ENCODE assay signal across 1 cellular context in the genomic region with DNA sequence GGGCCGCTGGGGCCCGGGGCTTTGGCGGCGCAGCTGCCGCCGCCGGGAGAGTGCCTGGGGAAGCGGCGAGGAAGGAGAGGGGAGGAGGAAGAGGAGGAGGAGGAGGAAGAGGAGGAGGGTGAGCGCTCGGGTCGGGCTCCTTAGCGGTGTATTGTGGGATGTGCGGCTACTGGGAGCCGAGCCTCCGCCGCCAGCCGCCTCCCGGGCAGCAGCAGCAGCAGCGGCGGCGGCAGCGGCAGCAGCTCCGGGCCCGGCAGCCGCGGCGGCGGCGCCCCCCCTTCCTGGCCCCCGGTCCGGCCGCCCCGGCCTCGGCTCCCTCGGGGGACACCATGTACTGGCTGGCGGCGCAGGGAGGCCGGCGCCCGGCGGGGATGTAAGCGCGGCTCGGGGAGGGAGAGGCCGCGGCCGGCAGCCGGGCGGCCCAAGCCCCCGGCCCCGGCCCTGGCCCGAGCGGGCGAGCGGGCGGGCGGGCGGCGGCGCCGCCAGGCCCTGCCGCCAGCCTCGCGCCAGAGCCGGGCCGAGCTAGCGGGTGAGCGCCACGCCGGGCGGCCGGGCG.
TF ChIP-seq lines count a peak whose summit lies in the region.

A gene (plus strand): TSS at position 149 of the 556 bp plus-strand sequence. CDS start 729 bp downstream, outside the sequence.

TF ChIP-seq in HepG2, 621 proteins besides CTCF, POLR2A, EP300 and RAD21 (continued from another document):
- peak; percentile 38; the same call in 1 of the 2 replicates for TF ChIP-seq PCBP1 (IDR thresholded peaks at IDR 0.05; ENCODE audit: borderline replicate concordance, low read depth, low read length)
- TF ChIP-seq ZNF263 (CRISPR knock-in tag; IDR thresholded peaks at IDR 0.05): peak; percentile 98
TF ChIP-seq in HepG2: peak in this region for 5.
